ENCODE assay signal across 8 cellular contexts in the genomic region with DNA sequence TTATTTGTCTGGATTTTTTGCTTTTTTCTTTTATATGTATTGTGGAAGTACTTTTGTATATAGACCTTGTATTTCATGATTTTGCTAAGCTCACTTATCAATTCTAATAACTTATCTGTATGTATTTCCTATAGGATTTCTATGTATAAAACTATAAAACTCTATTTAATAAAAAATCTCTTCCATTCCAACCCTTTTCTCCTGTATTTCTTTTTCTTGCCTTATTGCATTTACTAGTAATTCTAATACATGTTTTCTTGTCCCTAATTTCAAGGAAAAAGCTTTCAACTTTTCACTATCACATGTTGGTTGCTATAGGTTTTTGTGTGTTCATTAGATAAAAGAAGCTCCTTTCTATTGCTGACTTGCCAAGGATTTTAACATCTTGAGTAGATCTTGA.
"Had no signal": no experiment of that assay in that cellular context is flagged by ENCODE, and none has a peak within 500 bp of the region (broad histone marks: within the 10 kb centered on the region; RNA-seq: fewer than 3 reads in every experiment).

No MANE protein-coding gene starts in this region.

- H3K36me3 Mint-ChIP-seq: IgD-negative memory B cell had no signal

- H3K27ac Mint-ChIP-seq: IgD-negative memory B cell had no signal

- ATAC-seq: HepG2 had no signal

- H3K4me2 ChIP-seq: KMS-11 had no signal

- H3K4me3 Mint-ChIP-seq: IgD-negative memory B cell had no signal

- H3K27me3 Mint-ChIP-seq: IgD-negative memory B cell had no signal

- H3K4me1 Mint-ChIP-seq: IgD-negative memory B cell had no signal

- FAIRE-seq: HepG2, HTR-8/SVneo had no signal

- H3K27ac ChIP-seq: HL-60, KMS-11 had no signal

- H3K9ac ChIP-seq: KMS-11 had no signal

- DNase-seq: IMR-90, KBM-7, KG1 had no signal
